Comparison of ENCODE assay signal across 27 cellular contexts in the genomic region with DNA sequence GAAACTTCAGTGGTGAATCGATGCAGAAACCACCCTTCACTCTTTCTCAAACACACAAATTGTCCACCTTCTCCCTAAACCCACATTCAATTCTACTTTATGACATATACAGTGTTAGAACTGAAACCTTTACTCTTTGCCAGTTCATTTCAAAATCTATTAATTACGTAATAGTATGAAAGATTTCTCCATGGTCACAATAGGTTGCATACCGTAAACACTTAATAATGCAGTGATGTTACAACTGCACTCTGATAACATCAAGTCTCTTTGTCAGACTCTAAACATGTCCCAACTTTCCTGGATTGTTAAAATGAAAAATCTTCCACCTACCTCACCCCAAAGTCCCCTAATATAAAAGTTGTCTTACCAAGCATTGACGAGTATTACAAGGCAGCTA.
"Had no signal": no experiment of that assay in that cellular context is flagged by ENCODE, and none has a peak within 500 bp of the region (broad histone marks: within the 10 kb centered on the region; RNA-seq: fewer than 3 reads in every experiment).

No MANE protein-coding gene starts in this region.

- H2AFZ ChIP-seq: hepatocyte had no signal

- H3K36me3 ChIP-seq: esophagus muscularis mucosa, left lung, thoracic aorta, vagina had no signal

- ATAC-seq: activated CD4-positive, CD25-positive, alpha-beta regulatory T cell treated with anti-CD3 and anti-CD28 coated beads, Interleukin-2, amount 50 U/mL, for 24 hours; activated CD8-positive, alpha-beta memory T cell treated with anti-CD3 and anti-CD28 coated beads, Interleukin-2, amount 10 ng/mL, durations not matched to agents 7 days and 5 days; activated CD8-positive, alpha-beta T cell treated with anti-CD3 and anti-CD28 coated beads for 36 hours; activated naive CD8-positive, alpha-beta T cell treated with anti-CD3 and anti-CD28 coated beads, Interleukin-2, amount 50 U/mL, for 24 hours; left lung; naive thymus-derived CD4-positive, alpha-beta T cell; sciatic nerve had no signal

- H3K27ac ChIP-seq: esophagus muscularis mucosa, hepatocyte, left lung, thoracic aorta, vagina, VCaP had no signal

- DNase-seq: activated CD4-positive, alpha-beta T cell treated with anti-CD3 and anti-CD28 coated beads, Interleukin-2, amount 10 ng/mL, durations not matched to agents 24 days and 14 days; activated CD8-positive, alpha-beta memory T cell treated with anti-CD3 and anti-CD28 coated beads, Interleukin-2, amount 10 ng/mL, durations not matched to agents 7 days and 5 days; activated CD8-positive, alpha-beta T cell treated with anti-CD3 and anti-CD28 coated beads for 36 hours; activated effector memory CD4-positive, alpha-beta T cell treated with anti-CD3 and anti-CD28 coated beads, Interleukin-2, amount 50 U/mL, for 16 hours; activated naive CD4-positive, alpha-beta T cell treated with anti-CD3 and anti-CD28 coated beads, Interleukin-2, amount 50 U/mL, for 16 hours; activated naive CD8-positive, alpha-beta T cell treated with anti-CD3 and anti-CD28 coated beads, Interleukin-2, amount 50 U/mL, for 24 hours; activated T-cell treated with anti-CD3 and anti-CD28 coated beads for 4 hours; aorta; effector memory CD4-positive, alpha-beta T cell; glutamatergic neuron; immature natural killer cell; kidney glomerular epithelial cell; left lung; naive thymus-derived CD4-positive, alpha-beta T cell; occipital lobe; posterior cingulate gyrus; stimulated activated CD4-positive, alpha-beta T cell treated with anti-CD3 and anti-CD28 coated beads, Interleukin-2, amount 100 ng/mL, for 48 hours; stimulated activated naive CD4-positive, alpha-beta T cell treated with Interleukin-2 at 50 U/mL for 16 hours had no signal

- H3K9me3 ChIP-seq: esophagus muscularis mucosa, thoracic aorta, vagina had no signal

- H3K27me3 ChIP-seq: esophagus muscularis mucosa, vagina had no signal

- H3K4me3 ChIP-seq: esophagus muscularis mucosa, hepatocyte, left lung, lung, smooth muscle cell, thoracic aorta, vagina had no signal

- H3K4me1 ChIP-seq: vagina had no signal

- H3K4me2 ChIP-seq: hepatocyte, smooth muscle cell had no signal

- H3K79me2 ChIP-seq: hepatocyte had no signal
